ENCODE assay signal across 20 cellular contexts in the genomic region with DNA sequence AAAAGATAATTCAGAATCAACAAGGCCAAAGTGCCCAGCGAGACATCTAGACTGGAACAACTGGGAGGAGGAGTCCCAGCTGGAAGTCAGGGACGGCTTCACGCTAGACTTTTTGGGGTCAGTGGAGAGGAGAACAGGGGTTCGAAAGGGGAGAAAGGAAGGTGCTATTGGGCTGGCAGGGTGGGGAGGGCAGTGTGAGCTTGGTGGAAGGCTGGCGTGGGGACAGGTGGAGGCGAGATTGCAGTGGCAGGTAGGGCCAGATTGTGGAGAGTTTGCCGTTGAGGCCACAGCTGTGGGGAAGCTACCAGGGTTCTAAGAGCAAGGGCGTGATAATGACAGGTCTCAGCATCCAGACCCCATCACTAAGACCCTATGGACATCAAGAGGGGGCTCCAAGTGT. TPM values are rescaled to one million over a fixed set of nuclear protein-coding genes. Genes with fewer than 3 reads are reported as not detected.
DNase-seq lines count a peak whose midpoint lies in the region; ATAC-seq, FAIRE-seq and TF ChIP-seq lines count a peak whose summit lies in the region.
"Had no signal": no experiment of that assay in that cellular context is flagged by ENCODE, and none has a peak within 500 bp of the region (broad histone marks: within the 10 kb centered on the region; RNA-seq: fewer than 3 reads in every experiment).

No MANE protein-coding gene starts in this region.

- no peak overlapping the region for H4K5ac ChIP-seq in H1 (ENCODE audit: insufficient read length, low read depth, low read length)

- H3K36me3 ChIP-seq in heart left ventricle, result no peaks in the 10 kb centered on the region
- H3K36me3 ChIP-seq in H1 (ENCODE audit: control insufficient read depth in 2 of 4, insufficient read depth in 4 of 4, low read length in 3 of 4), result no peaks in the 10 kb centered on the region
- H3K36me3 ChIP-seq in Caco-2 (ENCODE audit: control insufficient read depth, insufficient read depth, low read length), result no peaks in the 10 kb centered on the region

- POLR2A ChIA-PET in H1 (lab: Charles Lee; ENCODE audit: partially characterized antibody), result no interaction called here
- POLR2A ChIA-PET in Caco-2 (lab: Charles Lee), result no interaction called here

- H3K23me2 ChIP-seq in H1 (ENCODE audit: low read depth, low read length), result no peaks in the 10 kb centered on the region

- H3K14ac ChIP-seq in H1 (ENCODE audit: insufficient read length), result no peak overlapping the region

- DNase-seq in Right ventricle myocardium superior, result peak; percentile 20
- no peak for DNase-seq in heart left ventricle
- DNase-seq in H1 (ENCODE audit: low read depth in 1 of 2, low spot score in 2 of 2), result no peak
- DNase-seq in progenitor cell of endocrine pancreas (ENCODE audit: low spot score, unreplicated experiment), result no peak
- DNase-seq in erythroblast (lab: John Stamatoyannopoulos, UW), result no peak
- DNase-seq in Caco-2, result no peak
- no peak for DNase-seq in substantia nigra (lab: John Stamatoyannopoulos, UW)
- DNase-seq: 8988T; Calu3; CD4-positive, alpha-beta memory T cell; DMS 273 treated with DMSO at 0.1 percent for 48 hours; DMS53; DND-41; EL; GOT3; H9 had no signal

- H3K27ac ChIP-seq in heart left ventricle, result no peak overlapping the region
- H3K27ac ChIP-seq in H1 (ENCODE audit: low read depth, low read length), result no peak overlapping the region
- H3K27ac ChIP-seq in substantia nigra (ENCODE audit: low read depth, low read length, poor library complexity, severe bottlenecking), result no peak overlapping the region
- H3K27ac ChIP-seq: BLaER1 had no signal

- H2BK120ac ChIP-seq in H1 (replicated peaks; ENCODE audit: low read depth, low read length), result no peak overlapping the region

- TF ChIP-seq POLR2A in heart left ventricle (IDR thresholded peaks at IDR 0.05) (no peak), H1 (IDR thresholded peaks at IDR 0.05; ENCODE audit: control extremely low read depth in 1 of 2, low read depth in 2 of 2, low read length in 2 of 2) (no peak), erythroblast (IDR thresholded peaks at IDR 0.05; ENCODE audit: low read length) (no peak)

- no peak overlapping the region for H2AFZ ChIP-seq in H1 (ENCODE audit: low read length)

- TF ChIP-seq CTCF in heart left ventricle (IDR thresholded peaks at IDR 0.05) (no peak), H1 (IDR thresholded peaks at IDR 0.05; ENCODE audit: control extremely low read depth in 1 of 3, insufficient read depth in 1 of 3, low read depth in 1 of 3, low read length in 3 of 3) (no peak), progenitor cell of endocrine pancreas (IDR thresholded peaks at IDR 0.05; ENCODE audit: unreplicated experiment) (no peak), Caco-2 (IDR thresholded peaks at IDR 0.05; ENCODE audit: insufficient read depth in 1 of 2, low read depth in 1 of 2, low read length in 1 of 2, severe bottlenecking in 1 of 2, unreplicated experiment in 1 of 2) (no peak)

- H2BK15ac ChIP-seq in H1 (ENCODE audit: low read length), result no peak overlapping the region

- no peaks in the 10 kb centered on the region for H3K36me3 Mint-ChIP-seq in progenitor cell of endocrine pancreas (ENCODE audit: insufficient read depth)
- no peaks in the 10 kb centered on the region for H3K36me3 Mint-ChIP-seq in Caco-2 (ENCODE audit: insufficient read depth, unreplicated experiment)
- H3K36me3 Mint-ChIP-seq: CD14-positive monocyte; CD4-positive, alpha-beta memory T cell had no signal

- no peak overlapping the region for H3K4me2 ChIP-seq in H1 (ENCODE audit: insufficient read depth in 1 of 2, low read depth in 2 of 2, low read length in 2 of 2)
- H3K4me2 ChIP-seq: BLaER1 had no signal

- H3K4me3 ChIP-seq in heart left ventricle (no peak overlapping the region), H1 (ENCODE audit: extremely low read depth in 1 of 4, insufficient read depth in 2 of 4, low read depth in 3 of 4, low read length in 4 of 4) (no peak overlapping the region), Caco-2 (ENCODE audit: low read depth, low read length) (no peak overlapping the region)
- H3K4me3 ChIP-seq: BLaER1, GM12878 had no signal

- CTCF ChIA-PET in H1 (lab: Charles Lee; ENCODE audit: partially characterized antibody), result interaction anchor here (0.8 to 11.0 kb wide), 5 partner anchors 12 to 155 kb away, joined by 3 to 67 read pairs (median 3); partner anchors contain the start of gene SDK2
- CTCF ChIA-PET in Caco-2 (lab: Charles Lee), result no interaction called here

- no peak overlapping the region for H4K91ac ChIP-seq in H1 (replicated peaks; ENCODE audit: insufficient read length, low read length)

- H3K9me3 Mint-ChIP-seq in progenitor cell of endocrine pancreas (ENCODE audit: low read depth) (no peaks in the 10 kb centered on the region), Caco-2 (ENCODE audit: unreplicated experiment) (no peaks in the 10 kb centered on the region)
- H3K9me3 Mint-ChIP-seq: H9 had no signal

- peaks cover 8% of the 10 kb centered on the region for H3K4me1 Mint-ChIP-seq in progenitor cell of endocrine pancreas (ENCODE audit: low read depth)
- no peaks in the 10 kb centered on the region for H3K4me1 Mint-ChIP-seq in Caco-2 (ENCODE audit: low read depth, unreplicated experiment)
- H3K4me1 Mint-ChIP-seq: CD14-positive monocyte had no signal

- no peak overlapping the region for H2AK5ac ChIP-seq in H1 (ENCODE audit: low read depth, low read length)

- peak overlapping the region; percentile 60; the same call in 1 of the 2 replicates for H3K18ac ChIP-seq in H1 (ENCODE audit: extremely low read depth, low read length)

- no peak overlapping the region for H3K56ac ChIP-seq in H1 (replicated peaks; ENCODE audit: insufficient read length, low read depth, low read length)

- peaks cover 0 to 2% of the 10 kb centered on the region in 2 experiments; a peak in 1 of 4 replicates for H3K79me2 ChIP-seq in H1 (ENCODE audit: control insufficient read depth in 1 of 2, insufficient read depth in 2 of 2, low read length in 2 of 2)

- no peaks in the 10 kb centered on the region for H3K4me1 ChIP-seq in heart left ventricle
- peaks cover 0 to 3% (median 1%) of the 10 kb centered on the region in 4 experiments; a peak in 2 of 7 replicates for H3K4me1 ChIP-seq in H1 (replicated peaks in 1 of 4; ENCODE audit: control insufficient read depth in 3 of 4, insufficient read depth in 4 of 4, low read length in 3 of 4)
- H3K4me1 ChIP-seq in Caco-2, result peaks cover 8% of the 10 kb centered on the region; the same call in 1 of the 2 replicates

- H2BK20ac ChIP-seq in H1 (ENCODE audit: low read length), result no peak overlapping the region

- peaks cover 6% of the 10 kb centered on the region for H3K79me1 ChIP-seq in H1 (ENCODE audit: low read depth, low read length)

- no peak for TF ChIP-seq RAD21 in H1 (IDR thresholded peaks at IDR 0.05 in 1 of 2, conservative IDR thresholded peaks at IDR 0.05 in 1 of 2; ENCODE audit: low read depth in 2 of 2, low read length in 2 of 2)

- peaks cover 6% of the 10 kb centered on the region for H3K27me3 Mint-ChIP-seq in progenitor cell of endocrine pancreas
- H3K27me3 Mint-ChIP-seq in Caco-2 (ENCODE audit: insufficient read depth, unreplicated experiment), result peaks cover 17% of the 10 kb centered on the region
- H3K27me3 Mint-ChIP-seq: CD4-positive, alpha-beta memory T cell had no signal

- WGBS in heart left ventricle, 4 donors, result 95 to 98% (median 96%) methylated on average over 8 of the region's 8 CpGs
- 86% methylated on average over 8 of the region's 8 CpGs; no CpG with 5 or more reads in 1 of the 2 experiments for WGBS in H1 (ENCODE audit: extremely low coverage in 1 of 2, insufficient coverage in 1 of 2, insufficient read length in 1 of 2, insufficient replicate concordance in 2 of 2, low coverage in 1 of 2, low lambda C conversion rate in 2 of 2, missing lambda C conversion rate in 1 of 2), 2 experiments

- no peak overlapping the region for H3K4me3 Mint-ChIP-seq in progenitor cell of endocrine pancreas (ENCODE audit: low read depth)
- H3K4me3 Mint-ChIP-seq in Caco-2 (ENCODE audit: unreplicated experiment), result no peak overlapping the region
- H3K4me3 Mint-ChIP-seq: CD14-positive monocyte; CD4-positive, alpha-beta memory T cell; H9 had no signal

- no peak overlapping the region for H3K4ac ChIP-seq in H1 (replicated peaks; ENCODE audit: insufficient read length, low read depth, low read length)

- H3K9me3 ChIP-seq in heart left ventricle, result no peaks in the 10 kb centered on the region
- no peaks in the 10 kb centered on the region for H3K9me3 ChIP-seq in H1 (ENCODE audit: insufficient read depth in 2 of 2, low read depth in 1 of 2, low read length in 1 of 2)
- no peaks in the 10 kb centered on the region for H3K9me3 ChIP-seq in Caco-2
- H3K9me3 ChIP-seq: BLaER1 had no signal

- no peak overlapping the region for H2BK5ac ChIP-seq in H1 (ENCODE audit: low read depth, low read length)

- intact Hi-C loops in Right ventricle myocardium superior (cut with DNase I), result no loop called here
- intact Hi-C loops in heart left ventricle (cut with DNase I), result no loop called here
- intact Hi-C loops in Caco-2 (cut with micrococcal nuclease; ENCODE audit: unreplicated experiment), result no loop called here

- H3K27ac Mint-ChIP-seq in progenitor cell of endocrine pancreas, result peak overlapping the region; percentile 79
- H3K27ac Mint-ChIP-seq in Caco-2 (ENCODE audit: unreplicated experiment), result no peak overlapping the region
- H3K27ac Mint-ChIP-seq: CD14-positive monocyte; CD4-positive, alpha-beta memory T cell; H9 had no signal

- H3K23ac ChIP-seq in H1 (ENCODE audit: insufficient read length), result no peak overlapping the region

- H4K8ac ChIP-seq in H1 (ENCODE audit: extremely low read depth, insufficient read depth, low read length), result no peak overlapping the region

- no peak for FAIRE-seq in H1 (lab: Jason Lieb, UNC)
- FAIRE-seq: GM12878, HTR-8/SVneo had no signal

- no peak for TF ChIP-seq EP300 in H1 (IDR thresholded peaks at IDR 0.05; ENCODE audit: borderline replicate concordance in 1 of 2, low read depth in 2 of 2, low read length in 2 of 2)

- no TSS peak for BruUV-seq in Caco-2 (replicated peaks; lab: Mats Ljungman, UMichigan)

- H3K9ac ChIP-seq in H1 (replicated peaks in 1 of 4; ENCODE audit: extremely low read depth in 1 of 4, low read depth in 3 of 4, low read length in 3 of 4), result no peak overlapping the region
- H3K9ac ChIP-seq: BLaER1 had no signal

- H3K27me3 ChIP-seq in heart left ventricle (no peaks in the 10 kb centered on the region), H1 (replicated peaks in 1 of 4; ENCODE audit: control insufficient read depth in 3 of 4, extremely low read depth in 1 of 4, insufficient read depth in 3 of 4, low read length in 3 of 4) (no peaks in the 10 kb centered on the region), Caco-2 (replicated peaks; ENCODE audit: control insufficient read depth, insufficient read depth, low read length) (no peaks in the 10 kb centered on the region; the same call in none of the 2 replicates)
- H3K27me3 ChIP-seq: BLaER1 had no signal

- no peak for ATAC-seq in Right ventricle myocardium superior (ENCODE audit: poor library complexity)
- no peak for ATAC-seq in heart left ventricle
- ATAC-seq: GM12878 had no signal

- no peak overlapping the region for H2BK12ac ChIP-seq in H1 (ENCODE audit: low read depth, low read length)

- no peaks in the 10 kb centered on the region for H4K20me1 ChIP-seq in H1 (replicated peaks in 1 of 2; ENCODE audit: control insufficient read depth in 1 of 2, insufficient read depth in 2 of 2, low read length in 2 of 2)

RNA-seq across cellular contexts. Expression of gene SDK2, which starts 10.5 kb away (rescaled TPM):
- 1.0 TPM for total RNA-seq in Right ventricle myocardium superior
- total RNA-seq in heart left ventricle, result 1 to 10 TPM; 1.5 to 4.0 (median 2.6) TPM
- polyA plus RNA-seq in heart left ventricle, result 1 to 10 TPM in 1 of 2 donors, under 1 TPM in 1; 0.84 to 2.6 TPM
- 3.6 and 3.9 TPM in 2 replicates for total RNA-seq in H1 (2021; fragmentation: NEBNext Ultra II Directional; extraction: Animal tissue kit (Norgen Biotek cat#: 25700))
- polyA plus RNA-seq in H1 (2011; rRNA removed), result 4.1 and 5.9 TPM in 2 replicates
- polyA plus RNA-seq in H1 (2011; cell fraction: cytosol; rRNA removed), result 2.3 TPM
- polyA plus RNA-seq in H1 (2011; cell fraction: nucleus; rRNA removed), result 7.3 TPM
- polyA plus RNA-seq in H1 (2012, experiment 1 of 2), result 5.5 to 10.2 TPM (median 7.5 TPM) in 4 replicates
- polyA plus RNA-seq in H1 (2012, experiment 2 of 2), result 3.6 TPM
- polyA plus RNA-seq in H1 (2013, experiment 1 of 2), result 2.6 TPM
- polyA plus RNA-seq in H1 (2013, experiment 2 of 2), result 2.0 TPM
- 6.8 and 8.4 TPM in 2 replicates for polyA minus RNA-seq in H1 (2011; rRNA and poly(A)+ RNA removed)
- polyA minus RNA-seq in H1 (2011; cell fraction: cytosol; rRNA and poly(A)+ RNA removed), result 10.9 TPM
- polyA minus RNA-seq in H1 (2011; cell fraction: nucleus; rRNA and poly(A)+ RNA removed), result 13.8 TPM
- total RNA-seq in progenitor cell of endocrine pancreas, result 6.7 and 7.1 TPM in 2 replicates
- 0.09 and 0.14 TPM in 2 replicates for total RNA-seq in Caco-2 (2022)
- total RNA-seq: Calu3 had no signal
- polyA plus RNA-seq: CD14-positive monocyte had no signal
